34 cellular contexts compared by ENCODE assay signal in the genomic region with DNA sequence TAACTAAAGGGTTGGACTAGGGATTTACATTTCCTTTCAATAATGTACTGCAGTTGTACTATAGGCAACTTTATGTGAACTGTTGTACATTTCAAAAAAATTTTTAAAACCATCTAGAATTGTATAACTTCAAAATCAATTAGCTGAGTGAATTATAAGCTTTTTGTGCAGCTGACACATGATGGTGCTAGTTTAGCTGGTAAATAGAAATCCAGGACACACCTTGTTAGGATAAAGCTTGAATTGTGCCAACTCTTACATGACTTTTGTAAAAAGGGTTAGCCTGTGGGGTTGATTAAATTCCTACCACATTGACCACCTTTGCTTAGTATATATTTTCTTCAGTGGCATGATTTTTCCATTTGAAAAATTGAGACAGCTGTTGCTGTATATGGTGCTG.
"Had no signal": no experiment of that assay in that cellular context is flagged by ENCODE, and none has a peak within 500 bp of the region (broad histone marks: within the 10 kb centered on the region; RNA-seq: fewer than 3 reads in every experiment).

No MANE protein-coding gene starts in this region.

- H3K27me3 ChIP-seq: MG63 had no signal

- H3K36me3 ChIP-seq: MG63 had no signal

- DNase-seq: Karpas-422, Kasumi-1, MG63, MM.1S, MV-4-11, NCI-H1048, NCI-H1092, NCI-H1092 treated with DMSO at 0.1 percent for 48 hours, NCI-H1105, NCI-H1105 treated with DMSO at 0.1 percent for 48 hours, NCI-H1417, NCI-H1417 treated with DMSO at 0.1 percent for 48 hours, NCI-H1436, NCI-H1436 treated with DMSO at 0.1 percent for 48 hours, NCI-H146, NCI-H1694, NCI-H1694 treated with DMSO at 0.1 percent for 48 hours, NCI-H187, NCI-H187 treated with DMSO at 0.1 percent for 48 hours, NCI-H1930, NCI-H2029, NCI-H2029 treated with DMSO at 0.1 percent for 48 hours, NCI-H2081, NCI-H2081 treated with DMSO at 0.1 percent for 48 hours, NCI-H2107, NCI-H2171, NCI-H2171 treated with DMSO at 0.1 percent for 48 hours, NCI-H2227 treated with DMSO at 0.1 percent for 48 hours, NCI-H226, NCI-H345, NCI-H446, NCI-H446 treated with DMSO at 0.1 percent for 48 hours, NCI-H510A, NCI-H510A treated with DMSO at 0.1 percent for 48 hours had no signal

- H3K4me3 ChIP-seq: MG63 had no signal
